30 cellular contexts compared by ENCODE assay signal in the genomic region with DNA sequence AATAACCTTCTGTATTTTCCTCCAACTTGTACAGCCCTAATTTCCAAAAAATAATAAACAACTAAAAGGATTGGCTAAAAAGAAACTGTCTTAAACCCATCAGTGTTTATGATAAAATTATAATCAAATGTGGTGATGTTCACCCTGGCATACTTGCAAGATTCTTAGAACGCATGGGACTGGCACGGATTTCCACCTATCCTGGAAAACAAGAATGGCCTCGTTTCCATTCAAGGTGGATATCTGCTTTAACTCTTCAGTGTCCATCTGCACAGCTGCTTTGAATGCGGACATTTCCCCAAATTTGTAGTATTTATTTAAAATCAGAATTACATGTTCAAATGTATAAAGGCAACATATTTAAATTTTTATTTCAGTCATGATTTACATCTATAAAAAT. TPM values are rescaled to one million over a fixed set of nuclear protein-coding genes. Genes with fewer than 3 reads are reported as not detected.
"Had no signal": no experiment of that assay in that cellular context is flagged by ENCODE, and none has a peak within 500 bp of the region (broad histone marks: within the 10 kb centered on the region; RNA-seq: fewer than 3 reads in every experiment).

No MANE protein-coding gene starts in this region.

- H3K9me3 Mint-ChIP-seq: activated CD4-positive, alpha-beta memory T cell treated with anti-CD3 and anti-CD28 coated beads for 36 hours; activated CD4-positive, alpha-beta T cell treated with anti-CD3 and anti-CD28 coated beads, Interleukin-2, amount 10 ng/mL, durations not matched to agents 24 days and 14 days; activated T-helper 1 cell treated with anti-CD3 and anti-CD28 coated beads, Interleukin-12 subunit alpha, Interleukin-12 subunit beta, Interleukin-2, Interleukin-4 antibody, amounts not matched to agents 30 ng/mL and 10 ng/mL and 1 ng/mL, durations not matched to agents 14 hours and 24 hours and 36 hours; activated T-helper 2 cell treated with anti-CD3 and anti-CD28 coated beads, Interferon-gamma antibody, Interleukin-2, Interleukin-4, amounts not matched to agents 10 μg/mL and 5 μg/mL and 100 μg/mL, durations not matched to agents 14 hours and 24 hours and 36 hours; dendritic cell treated with granulocyte-macrophage colony-stimulating factor and Interleukin-4, amounts not matched to agents 40 ng/mL and 50 ng/mL, for 4 days; effector memory CD8-positive, alpha-beta T cell had no signal

- H3K36me3 Mint-ChIP-seq: activated CD4-positive, alpha-beta memory T cell treated with anti-CD3 and anti-CD28 coated beads for 36 hours; activated CD8-positive, alpha-beta memory T cell treated with anti-CD3 and anti-CD28 coated beads, Interleukin-2, amount 10 ng/mL, durations not matched to agents 7 days and 5 days; activated naive CD8-positive, alpha-beta T cell had no signal

- H3K9me3 ChIP-seq: esophagus muscularis mucosa, gastrocnemius medialis, heart left ventricle had no signal

- H3K4me3 Mint-ChIP-seq: activated CD4-positive, alpha-beta memory T cell treated with anti-CD3 and anti-CD28 coated beads for 36 hours; activated CD4-positive, alpha-beta T cell treated with anti-CD3 and anti-CD28 coated beads for 36 hours; activated CD4-positive, alpha-beta T cell treated with anti-CD3 and anti-CD28 coated beads, Interleukin-2, amount 10 ng/mL, durations not matched to agents 24 days and 14 days; activated CD8-positive, alpha-beta memory T cell treated with anti-CD3 and anti-CD28 coated beads, Interleukin-2, amount 10 ng/mL, durations not matched to agents 7 days and 5 days; activated CD8-positive, alpha-beta T cell treated with anti-CD3 and anti-CD28 coated beads, Interleukin-2, amount 10 ng/mL, durations not matched to agents 7 days and 5 days; activated naive CD8-positive, alpha-beta T cell; activated T-helper 1 cell treated with anti-CD3 and anti-CD28 coated beads, Interleukin-12 subunit alpha, Interleukin-12 subunit beta, Interleukin-2, Interleukin-4 antibody, amounts not matched to agents 30 ng/mL and 10 ng/mL and 1 ng/mL, durations not matched to agents 14 hours and 24 hours and 36 hours; dendritic cell treated with granulocyte-macrophage colony-stimulating factor and Interleukin-4, amounts not matched to agents 40 ng/mL and 50 ng/mL, for 4 days; effector memory CD8-positive, alpha-beta T cell had no signal

- H3K36me3 ChIP-seq: esophagus muscularis mucosa, gastrocnemius medialis, heart left ventricle had no signal

- DNase-seq: activated CD4-positive, alpha-beta memory T cell treated with anti-CD3 and anti-CD28 coated beads for 36 hours; activated CD4-positive, alpha-beta T cell treated with anti-CD3 and anti-CD28 coated beads for 36 hours; activated CD4-positive, alpha-beta T cell treated with anti-CD3 and anti-CD28 coated beads, Interleukin-2, amount 10 ng/mL, durations not matched to agents 24 days and 14 days; activated CD4-positive, CD25-positive, alpha-beta regulatory T cell; activated CD4-positive, CD25-positive, alpha-beta regulatory T cell treated with anti-CD3 and anti-CD28 coated beads, Interleukin-2, amount 50 U/mL, for 72 hours; activated CD8-positive, alpha-beta memory T cell treated with anti-CD3 and anti-CD28 coated beads, Interleukin-2, amount 10 ng/mL, durations not matched to agents 7 days and 5 days; activated CD8-positive, alpha-beta memory T cell treated with anti-CD3 and anti-CD28 coated beads, Interleukin-2, amount 50 U/mL, for 4 hours; activated CD8-positive, alpha-beta T cell treated with anti-CD3 and anti-CD28 coated beads, Interleukin-2, amount 10 ng/mL, durations not matched to agents 7 days and 5 days; activated effector memory CD4-positive, alpha-beta T cell treated with anti-CD3 and anti-CD28 coated beads, Interleukin-2, amount 50 U/mL, for 16 hours; activated naive CD4-positive, alpha-beta T cell treated with anti-CD3 and anti-CD28 coated beads, Interleukin-2, amount 50 U/mL, for 16 hours; activated T-cell treated with anti-CD3 and anti-CD28 coated beads, Interleukin-2, amount 50 U/mL, for 1 hour; activated T-cell treated with anti-CD3 and anti-CD28 coated beads, Interleukin-2, amount 50 U/mL, for 48 hours; amniotic stem cell; anterior cingulate cortex; effector CD4-positive, alpha-beta T cell; effector memory CD8-positive, alpha-beta T cell; erythroblast; foreskin keratinocyte; gastrocnemius medialis; glutamatergic neuron; heart left ventricle; T-helper 2 cell had no signal

- H3K27ac ChIP-seq: coronary artery, esophagus muscularis mucosa, foreskin keratinocyte, gastrocnemius medialis, heart left ventricle had no signal

- H3K4me3 ChIP-seq: coronary artery, esophagus muscularis mucosa, gastrocnemius medialis, heart left ventricle had no signal

- H3K4me1 ChIP-seq: foreskin keratinocyte had no signal

- H3K27ac Mint-ChIP-seq: activated CD4-positive, alpha-beta memory T cell treated with anti-CD3 and anti-CD28 coated beads for 36 hours; activated CD4-positive, alpha-beta T cell treated with anti-CD3 and anti-CD28 coated beads for 36 hours; activated CD4-positive, alpha-beta T cell treated with anti-CD3 and anti-CD28 coated beads, Interleukin-2, amount 10 ng/mL, durations not matched to agents 24 days and 14 days; activated CD8-positive, alpha-beta memory T cell treated with anti-CD3 and anti-CD28 coated beads, Interleukin-2, amount 10 ng/mL, durations not matched to agents 7 days and 5 days; activated CD8-positive, alpha-beta T cell treated with anti-CD3 and anti-CD28 coated beads, Interleukin-2, amount 10 ng/mL, durations not matched to agents 7 days and 5 days; activated naive CD8-positive, alpha-beta T cell; activated T-helper 1 cell treated with anti-CD3 and anti-CD28 coated beads, Interleukin-12 subunit alpha, Interleukin-12 subunit beta, Interleukin-2, Interleukin-4 antibody, amounts not matched to agents 30 ng/mL and 10 ng/mL and 1 ng/mL, durations not matched to agents 14 hours and 24 hours and 36 hours; activated T-helper 2 cell treated with anti-CD3 and anti-CD28 coated beads, Interferon-gamma antibody, Interleukin-2, Interleukin-4, amounts not matched to agents 10 μg/mL and 5 μg/mL and 100 μg/mL, durations not matched to agents 14 hours and 24 hours and 36 hours; dendritic cell treated with granulocyte-macrophage colony-stimulating factor and Interleukin-4, amounts not matched to agents 40 ng/mL and 50 ng/mL, for 4 days; effector memory CD8-positive, alpha-beta T cell had no signal

RNA-seq across cellular contexts. Expression of gene CNR1, which starts 4.2 kb away (rescaled TPM):
- total RNA-seq: activated CD4-positive, alpha-beta memory T cell treated with anti-CD3 and anti-CD28 coated beads for 36 hours; activated CD4-positive, alpha-beta T cell treated with anti-CD3 and anti-CD28 coated beads for 36 hours; activated CD4-positive, alpha-beta T cell treated with anti-CD3 and anti-CD28 coated beads, Interleukin-2, amount 10 ng/mL, durations not matched to agents 24 days and 14 days; activated CD8-positive, alpha-beta memory T cell treated with anti-CD3 and anti-CD28 coated beads for 36 hours; activated CD8-positive, alpha-beta memory T cell treated with anti-CD3 and anti-CD28 coated beads, Interleukin-2, amount 10 ng/mL, durations not matched to agents 7 days and 5 days; activated CD8-positive, alpha-beta T cell treated with anti-CD3 and anti-CD28 coated beads, Interleukin-2, amount 10 ng/mL, durations not matched to agents 7 days and 5 days; activated T-helper 1 cell treated with anti-CD3 and anti-CD28 coated beads, Interleukin-12 subunit alpha, Interleukin-12 subunit beta, Interleukin-2, Interleukin-4 antibody, amounts not matched to agents 30 ng/mL and 10 ng/mL and 1 ng/mL, durations not matched to agents 14 hours and 24 hours and 36 hours; activated T-helper 2 cell treated with anti-CD3 and anti-CD28 coated beads, Interferon-gamma antibody, Interleukin-2, Interleukin-4, amounts not matched to agents 10 μg/mL and 5 μg/mL and 100 μg/mL, durations not matched to agents 14 hours and 24 hours and 36 hours; foreskin keratinocyte; T-helper 1 cell treated with Interleukin-12 subunit alpha and Interleukin-12 subunit beta and Interleukin-4 antibody, amounts not matched to agents 30 ng/mL and 1 ng/mL, for 36 hours had no signal
- polyA plus RNA-seq: foreskin keratinocyte had no signal
